ENCODE assay signal across 1 cellular context in genomic region chr15:44710236-44711088, GRCh38.
TF ChIP-seq lines count a peak whose summit lies in the region.

No MANE protein-coding gene starts in this region.

TF ChIP-seq in HepG2, 621 proteins besides CTCF, POLR2A, EP300 and RAD21 (continued from another document):
- TF ChIP-seq ZMAT5 (CRISPR knock-in tag; IDR thresholded peaks at IDR 0.05; ENCODE audit: borderline replicate concordance, low read depth) (no peak), YEATS4 (CRISPR knock-in tag; IDR thresholded peaks at IDR 0.05; ENCODE audit: borderline replicate concordance) (no peak), MAZ (IDR thresholded peaks at IDR 0.05; ENCODE audit: borderline replicate concordance, low read depth, low read length) (no peak), MAZ (CRISPR knock-in tag; IDR thresholded peaks at IDR 0.05; ENCODE audit: low read depth) (no peak), ZNF24 (IDR thresholded peaks at IDR 0.05) (peak; percentile 89), ZMYM3 (CRISPR knock-in tag; IDR thresholded peaks at IDR 0.05) (peak; percentile 34; the same call in 1 of the 2 replicates), ZNF704 (CRISPR knock-in tag; IDR thresholded peaks at IDR 0.05; ENCODE audit: borderline replicate concordance) (no peak), GMEB1 (CRISPR knock-in tag; IDR thresholded peaks at IDR 0.05; ENCODE audit: borderline replicate concordance) (no peak), KLF15 (CRISPR knock-in tag; IDR thresholded peaks at IDR 0.05; ENCODE audit: borderline replicate concordance) (no peak), ZFP36L2 (CRISPR knock-in tag; IDR thresholded peaks at IDR 0.05) (no peak), ZNF224 (CRISPR knock-in tag; IDR thresholded peaks at IDR 0.05) (no peak), ZKSCAN1 (IDR thresholded peaks at IDR 0.05; ENCODE audit: low read length) (peak; percentile 99), ZNF775 (CRISPR knock-in tag; IDR thresholded peaks at IDR 0.05; ENCODE audit: borderline replicate concordance) (no peak), JUN (CRISPR knock-in tag; IDR thresholded peaks at IDR 0.05) (no peak), ZNF205 (CRISPR knock-in tag; IDR thresholded peaks at IDR 0.05) (no peak), ZNF776 (CRISPR knock-in tag; IDR thresholded peaks at IDR 0.05) (no peak), PLSCR1 (CRISPR knock-in tag; IDR thresholded peaks at IDR 0.05; ENCODE audit: borderline replicate concordance) (no peak), TOE1 (CRISPR knock-in tag; IDR thresholded peaks at IDR 0.05) (no peak), PRDM15 (CRISPR knock-in tag; IDR thresholded peaks at IDR 0.05) (no peak), GATAD1 (CRISPR knock-in tag; IDR thresholded peaks at IDR 0.05) (no peak), NFATC3 (CRISPR knock-in tag; IDR thresholded peaks at IDR 0.05) (no peak), ZNF879 (CRISPR knock-in tag; IDR thresholded peaks at IDR 0.05) (no peak), ZC3H13 (CRISPR knock-in tag; IDR thresholded peaks at IDR 0.05) (no peak), ZC3H4 (CRISPR knock-in tag; IDR thresholded peaks at IDR 0.05; ENCODE audit: borderline replicate concordance) (no peak), ZNF687 (CRISPR knock-in tag; IDR thresholded peaks at IDR 0.05) (no peak), ZBTB25 (CRISPR knock-in tag; IDR thresholded peaks at IDR 0.05) (no peak)
